ENCODE assay signal across 8 cellular contexts in the genomic region with DNA sequence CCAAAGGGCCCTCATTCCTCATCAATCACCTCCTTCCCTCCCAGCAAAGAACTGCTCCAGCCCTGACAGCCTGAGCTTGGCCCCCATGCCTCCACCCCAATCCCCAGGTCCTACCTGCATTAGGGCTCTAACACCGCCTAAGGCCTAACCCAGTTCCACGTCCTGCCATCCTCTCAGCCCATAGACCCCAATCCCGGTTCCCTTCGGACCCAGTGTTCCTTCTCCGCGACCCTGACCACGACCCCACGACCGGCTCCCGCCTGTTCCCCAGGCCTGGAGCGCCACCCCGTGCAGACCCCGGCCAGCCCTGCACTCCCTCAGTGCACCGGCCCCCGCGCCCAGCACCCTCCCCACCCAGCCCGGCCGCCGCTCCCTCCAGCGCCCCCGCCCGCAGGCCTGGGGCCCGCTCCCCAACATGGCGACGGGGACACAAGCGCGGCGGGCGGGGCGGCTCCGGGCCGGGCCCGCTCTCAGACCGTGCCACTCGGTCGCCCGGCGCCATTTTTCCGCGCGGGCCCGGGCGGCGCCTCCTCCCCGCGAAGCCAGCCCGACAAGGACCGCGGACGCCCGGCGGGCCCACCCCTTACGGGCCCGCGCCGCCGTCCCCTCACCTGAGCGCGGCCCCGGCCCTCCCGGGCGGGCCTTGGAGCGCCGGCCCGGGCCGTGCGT. TPM values are rescaled to one million over a fixed set of nuclear protein-coding genes. Genes with fewer than 3 reads are reported as not detected.
DNase-seq lines count a peak whose midpoint lies in the region; ATAC-seq and TF ChIP-seq lines count a peak whose summit lies in the region.

No MANE protein-coding gene starts in this region.

- peak overlapping the region; percentile 98 for H3K27ac Mint-ChIP-seq in activated T-helper 17 cell treated with anti-CD3 and anti-CD28 coated beads, Interleukin-2, amount 50 U/mL, for 72 hours
- peak overlapping the region; percentile 84 to 94 for H3K27ac Mint-ChIP-seq in natural killer cell treated with Interleukin-12 subunit alpha and Interleukin-12 subunit beta and Interleukin-15 and Interleukin-18, amount 100 ng/mL, for 72 hours

- no peaks in the 10 kb centered on the region; the same call in 1 of the 2 replicates for H3K27me3 ChIP-seq in BE2C

- DNase-seq in BE2C (peak; percentile 78), GM19238 (ENCODE audit: insufficient read length, low spot score) (peak; percentile 66), fibroblast of pulmonary artery (ENCODE audit: low read depth) (peak; percentile 31)
- DNase-seq in natural killer cell treated with Interleukin-12 subunit alpha and Interleukin-12 subunit beta and Interleukin-15 and Interleukin-18, amount 100 ng/mL, for 72 hours (ENCODE audit: low spot score) = peak; percentile 67
- DNase-seq in stimulated activated naive CD4-positive, alpha-beta T cell treated with Interleukin-2 at 50 U/mL for 16 hours (lab: John Stamatoyannopoulos, UW) = peak; percentile 65

- peak; percentile 67 for ATAC-seq in HG03439 (IDR thresholded peaks at IDR 0.05; ENCODE audit: unreplicated experiment)
- ATAC-seq in activated T-helper 17 cell treated with anti-CD3 and anti-CD28 coated beads, Interleukin-2, amount 50 U/mL, for 72 hours (replicated peaks) = peak; percentile 86
- ATAC-seq in natural killer cell treated with Interleukin-12 subunit alpha and Interleukin-12 subunit beta and Interleukin-15 and Interleukin-18, amount 100 ng/mL, for 72 hours = peak; percentile 88 to 90

- H3K4me3 Mint-ChIP-seq in activated T-helper 17 cell treated with anti-CD3 and anti-CD28 coated beads, Interleukin-2, amount 50 U/mL, for 72 hours = peak overlapping the region; percentile 99
- H3K4me3 Mint-ChIP-seq in natural killer cell treated with Interleukin-12 subunit alpha and Interleukin-12 subunit beta and Interleukin-15 and Interleukin-18, amount 100 ng/mL, for 72 hours = peak overlapping the region; percentile 95

- no peaks in the 10 kb centered on the region for H3K9me3 Mint-ChIP-seq in activated T-helper 17 cell treated with anti-CD3 and anti-CD28 coated beads, Interleukin-2, amount 50 U/mL, for 72 hours
- no peaks in the 10 kb centered on the region for H3K9me3 Mint-ChIP-seq in natural killer cell treated with Interleukin-12 subunit alpha and Interleukin-12 subunit beta and Interleukin-15 and Interleukin-18, amount 100 ng/mL, for 72 hours

- H3K27me3 Mint-ChIP-seq in activated T-helper 17 cell treated with anti-CD3 and anti-CD28 coated beads, Interleukin-2, amount 50 U/mL, for 72 hours = no peaks in the 10 kb centered on the region
- H3K27me3 Mint-ChIP-seq in natural killer cell treated with Interleukin-12 subunit alpha and Interleukin-12 subunit beta and Interleukin-15 and Interleukin-18, amount 100 ng/mL, for 72 hours = peaks cover 5 to 6% of the 10 kb centered on the region in 2 donors

- peaks cover 8% of the 10 kb centered on the region for H3K36me3 Mint-ChIP-seq in activated T-helper 17 cell treated with anti-CD3 and anti-CD28 coated beads, Interleukin-2, amount 50 U/mL, for 72 hours (ENCODE audit: low read depth)
- no peaks in the 10 kb centered on the region for H3K36me3 Mint-ChIP-seq in natural killer cell treated with Interleukin-12 subunit alpha and Interleukin-12 subunit beta and Interleukin-15 and Interleukin-18, amount 100 ng/mL, for 72 hours

- peak overlapping the region; percentile 71 for H3K4me3 ChIP-seq in BE2C (ENCODE audit: low read depth, low read length)
- peak overlapping the region; percentile 96 for H3K4me3 ChIP-seq in fibroblast of pulmonary artery (replicated peaks; ENCODE audit: low read depth, low read length)

- H3K4me1 Mint-ChIP-seq in activated T-helper 17 cell treated with anti-CD3 and anti-CD28 coated beads, Interleukin-2, amount 50 U/mL, for 72 hours = peaks cover 23% of the 10 kb centered on the region
- H3K4me1 Mint-ChIP-seq in natural killer cell treated with Interleukin-12 subunit alpha and Interleukin-12 subunit beta and Interleukin-15 and Interleukin-18, amount 100 ng/mL, for 72 hours (ENCODE audit: low read depth in 2 of 2) = peaks cover 26 to 41% of the 10 kb centered on the region in 2 donors

- TF ChIP-seq CTCF in BE2C (IDR thresholded peaks at IDR 0.05; ENCODE audit: low read depth, low read length) = no peak
- TF ChIP-seq CTCF in fibroblast of pulmonary artery (IDR thresholded peaks at IDR 0.05; ENCODE audit: low read length, missing control alignments) = no peak

- H3K9me3 ChIP-seq in BE2C = no peaks in the 10 kb centered on the region

- H3K36me3 ChIP-seq in BE2C = no peaks in the 10 kb centered on the region

- no peaks in the 10 kb centered on the region for H3K4me1 ChIP-seq in BE2C

TF ChIP-seq in PFSK-1, 5 proteins besides CTCF, POLR2A, EP300 and RAD21:
- peak; percentile 16 for TF ChIP-seq FOXP2 (optimal IDR thresholded peaks at IDR 0.05; ENCODE audit: borderline replicate concordance, extremely low read depth, extremely low read length, insufficient read depth)
- TF ChIP-seq, protein P1, sequence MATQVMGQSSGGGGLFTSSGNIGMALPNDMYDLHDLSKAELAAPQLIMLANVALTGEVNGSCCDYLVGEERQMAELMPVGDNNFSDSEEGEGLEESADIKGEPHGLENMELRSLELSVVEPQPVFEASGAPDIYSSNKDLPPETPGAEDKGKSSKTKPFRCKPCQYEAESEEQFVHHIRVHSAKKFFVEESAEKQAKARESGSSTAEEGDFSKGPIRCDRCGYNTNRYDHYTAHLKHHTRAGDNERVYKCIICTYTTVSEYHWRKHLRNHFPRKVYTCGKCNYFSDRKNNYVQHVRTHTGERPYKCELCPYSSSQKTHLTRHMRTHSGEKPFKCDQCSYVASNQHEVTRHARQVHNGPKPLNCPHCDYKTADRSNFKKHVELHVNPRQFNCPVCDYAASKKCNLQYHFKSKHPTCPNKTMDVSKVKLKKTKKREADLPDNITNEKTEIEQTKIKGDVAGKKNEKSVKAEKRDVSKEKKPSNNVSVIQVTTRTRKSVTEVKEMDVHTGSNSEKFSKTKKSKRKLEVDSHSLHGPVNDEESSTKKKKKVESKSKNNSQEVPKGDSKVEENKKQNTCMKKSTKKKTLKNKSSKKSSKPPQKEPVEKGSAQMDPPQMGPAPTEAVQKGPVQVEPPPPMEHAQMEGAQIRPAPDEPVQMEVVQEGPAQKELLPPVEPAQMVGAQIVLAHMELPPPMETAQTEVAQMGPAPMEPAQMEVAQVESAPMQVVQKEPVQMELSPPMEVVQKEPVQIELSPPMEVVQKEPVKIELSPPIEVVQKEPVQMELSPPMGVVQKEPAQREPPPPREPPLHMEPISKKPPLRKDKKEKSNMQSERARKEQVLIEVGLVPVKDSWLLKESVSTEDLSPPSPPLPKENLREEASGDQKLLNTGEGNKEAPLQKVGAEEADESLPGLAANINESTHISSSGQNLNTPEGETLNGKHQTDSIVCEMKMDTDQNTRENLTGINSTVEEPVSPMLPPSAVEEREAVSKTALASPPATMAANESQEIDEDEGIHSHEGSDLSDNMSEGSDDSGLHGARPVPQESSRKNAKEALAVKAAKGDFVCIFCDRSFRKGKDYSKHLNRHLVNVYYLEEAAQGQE (IDR thresholded peaks at IDR 0.05; ENCODE audit: insufficient read depth in 1 of 2, low read depth in 2 of 2, low read length in 2 of 2) = no peak

RNA-seq across cellular contexts. Expression of a gene that starts 0.5 kb away (rescaled TPM):
- polyA plus RNA-seq in BE2C (2012; ENCODE audit: insufficient read depth, insufficient read length, low read depth) = 27.3 TPM
- polyA plus RNA-seq in PFSK-1 (2012; ENCODE audit: insufficient read length, low read depth) = 17.6 TPM
- total RNA-seq in activated T-helper 17 cell treated with anti-CD3 and anti-CD28 coated beads, Interleukin-2, amount 50 U/mL, for 72 hours = 10 to 100 TPM; 20.8 to 25.3 TPM
- total RNA-seq in natural killer cell treated with Interleukin-12 subunit alpha and Interleukin-12 subunit beta and Interleukin-15 and Interleukin-18, amount 100 ng/mL, for 72 hours = 10 to 100 TPM; 24.7 to 30.7 TPM

RNA-seq across cellular contexts. Expression of a gene that starts 47.7 kb away (rescaled TPM):
- 37.3 TPM for polyA plus RNA-seq in BE2C (2012; ENCODE audit: insufficient read depth, insufficient read length, low read depth)
- polyA plus RNA-seq in PFSK-1 (2012; ENCODE audit: insufficient read length, low read depth) = 28.0 TPM
- total RNA-seq in activated T-helper 17 cell treated with anti-CD3 and anti-CD28 coated beads, Interleukin-2, amount 50 U/mL, for 72 hours = 10 to 100 TPM in 1 of 2 donors, 1 to 10 TPM in 1; 7.3 to 21.1 TPM
- total RNA-seq in natural killer cell treated with Interleukin-12 subunit alpha and Interleukin-12 subunit beta and Interleukin-15 and Interleukin-18, amount 100 ng/mL, for 72 hours = 1 to 10 TPM; 4.0 to 7.3 TPM

RNA-seq across cellular contexts. Expression of a gene that starts 51.4 kb away (rescaled TPM):
- 10.3 TPM for polyA plus RNA-seq in BE2C (2012; ENCODE audit: insufficient read depth, insufficient read length, low read depth)
- 40.9 TPM for polyA plus RNA-seq in PFSK-1 (2012; ENCODE audit: insufficient read length, low read depth)
- total RNA-seq in activated T-helper 17 cell treated with anti-CD3 and anti-CD28 coated beads, Interleukin-2, amount 50 U/mL, for 72 hours = 10 to 100 TPM; 31.7 to 42.0 TPM
- 10 to 100 TPM in 1 of 2 donors, 1 to 10 TPM in 1; 2.4 to 13.4 TPM for total RNA-seq in natural killer cell treated with Interleukin-12 subunit alpha and Interleukin-12 subunit beta and Interleukin-15 and Interleukin-18, amount 100 ng/mL, for 72 hours

Comparison
In these comparisons a context has a peak if more than half of its experiments do, and no peak if none do; other contexts are left out.
1. Peak in every context shown above with its lines: DNase-seq, ATAC-seq and H3K4me3 ChIP-seq.